In the genomic region with DNA sequence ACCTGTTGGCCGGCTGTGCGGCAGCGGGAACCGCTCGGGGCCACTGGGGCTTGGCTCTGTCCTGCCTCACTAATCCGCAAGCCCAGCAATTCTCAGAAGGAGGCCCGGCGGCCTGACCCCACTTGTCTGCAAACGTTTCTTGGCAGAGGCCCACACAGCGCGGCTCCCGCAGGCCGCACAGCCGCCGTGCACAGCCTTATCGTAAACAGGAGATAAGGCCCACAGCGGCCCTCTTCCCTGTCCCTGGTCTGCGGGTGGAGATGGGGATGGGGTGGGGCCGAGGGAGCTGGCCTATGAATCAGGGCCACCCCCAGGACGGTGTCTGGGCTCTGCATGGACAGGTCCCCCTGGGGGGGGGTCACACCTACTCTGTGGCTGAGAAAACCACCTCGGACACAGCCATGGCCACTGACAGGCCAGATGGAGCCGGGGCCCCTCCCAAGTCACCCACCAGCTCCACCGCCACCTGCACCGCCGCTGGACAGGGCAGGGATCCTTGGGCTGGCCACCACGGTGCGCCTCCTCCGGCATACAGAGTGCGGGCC, we compare ENCODE assay signal across 13 cellular contexts. TPM values are rescaled to one million over a fixed set of nuclear protein-coding genes. Genes with fewer than 3 reads are reported as not detected.
DNase-seq lines count a peak whose midpoint lies in the region; ATAC-seq and TF ChIP-seq lines count a peak whose summit lies in the region.
"Had no signal": no experiment of that assay in that cellular context is flagged by ENCODE, and none has a peak within 500 bp of the region (broad histone marks: within the 10 kb centered on the region; RNA-seq: fewer than 3 reads in every experiment).

No MANE protein-coding gene starts in this region.

- H3K27me3 ChIP-seq in right atrium auricular region (no peaks in the 10 kb centered on the region), prostate gland (replicated peaks; ENCODE audit: insufficient read depth) (no peaks in the 10 kb centered on the region)

- 52% methylated on average over 29 of the region's 29 CpGs for WGBS in prostate gland

- intact Hi-C loops in prostate gland (cut with DNase I), result no loop called here

- H3K9me3 ChIP-seq in right atrium auricular region (no peaks in the 10 kb centered on the region), prostate gland (no peaks in the 10 kb centered on the region)

- DNase-seq in HuH-7 (ENCODE audit: low spot score) (peak; percentile 69), astrocyte of the cerebellum (ENCODE audit: low read depth) (peak; percentile 38), right atrium auricular region (ENCODE audit: low spot score) (peak; percentile 81), prostate gland (ENCODE audit: low spot score) (peak; percentile 43), NOMO-1 (lab: John Stamatoyannopoulos, UW; ENCODE audit: unreplicated experiment in 2 of 2) (no peak), GM13977 (ENCODE audit: low spot score) (no peak)
- DNase-seq in activated naive CD4-positive, alpha-beta T cell treated with anti-CD3 and anti-CD28 coated beads, Interleukin-2, amount 50 U/mL, for 16 hours, result no peak
- DNase-seq: DMS53, NCI-H1436 treated with DMSO at 0.1 percent for 48 hours, RPMI8226 had no signal

- H3K4me3 ChIP-seq in astrocyte of the cerebellum (ENCODE audit: low read depth, low read length), result no peak overlapping the region
- no peak overlapping the region for H3K4me3 ChIP-seq in right atrium auricular region
- no peak overlapping the region for H3K4me3 ChIP-seq in prostate gland

- no peak for TF ChIP-seq POLR2A in prostate gland (IDR thresholded peaks at IDR 0.05)

- H3K36me3 ChIP-seq in right atrium auricular region, result no peaks in the 10 kb centered on the region
- no peaks in the 10 kb centered on the region for H3K36me3 ChIP-seq in prostate gland

- H3K27ac ChIP-seq in right atrium auricular region (peak overlapping the region in 1 of 2 donors; percentile 14), prostate gland (peak overlapping the region in 1 of 2 donors; percentile 57)

- in situ Hi-C loops in astrocyte of the cerebellum (cut with HindIII; ENCODE audit: low sequenced_read_pairs) (no loop called here), GM13977 (cut with MboI; ENCODE audit: low pct_unique_long_range_greater_than_20kb, low sequenced_read_pairs, unreplicated experiment) (no loop called here)

- TF ChIP-seq CTCF in astrocyte of the cerebellum (IDR thresholded peaks at IDR 0.05; ENCODE audit: low read depth, low read length, missing control alignments) (no peak), right atrium auricular region (IDR thresholded peaks at IDR 0.05) (no peak), prostate gland (IDR thresholded peaks at IDR 0.05) (no peak), GM13977 (IDR thresholded peaks at IDR 0.05; ENCODE audit: extremely low read depth, insufficient read depth, missing control alignments) (no peak)

- peaks cover 0 to 36% of the 10 kb centered on the region in 2 donors for H3K4me1 ChIP-seq in right atrium auricular region
- peaks cover 15% of the 10 kb centered on the region for H3K4me1 ChIP-seq in prostate gland (replicated peaks)

- ATAC-seq in GM18520 (IDR thresholded peaks at IDR 0.05; ENCODE audit: unreplicated experiment), result no peak
- ATAC-seq: activated CD4-positive, CD25-positive, alpha-beta regulatory T cell treated with anti-CD3 and anti-CD28 coated beads, Interleukin-2, amount 50 U/mL, for 24 hours had no signal

RNA-seq across cellular contexts. Expression of gene COMP, which starts 47.8 kb away (rescaled TPM):
- 10 to 100 TPM in 1 of 2 donors, 1 to 10 TPM in 1; 7.8 to 12.5 TPM for total RNA-seq in right atrium auricular region
- 1 to 10 TPM in 1 of 2 donors, under 1 TPM in 1; 0.09 to 2.0 TPM for total RNA-seq in prostate gland
- total RNA-seq: neural crest cell had no signal

RNA-seq across cellular contexts. Expression of gene CRTC1, which starts 59.9 kb away (rescaled TPM):
- total RNA-seq in right atrium auricular region, result 1 to 10 TPM; 4.0 to 5.8 TPM
- 10 to 100 TPM in 1 of 2 donors, 1 to 10 TPM in 1; 6.7 to 24.4 TPM for total RNA-seq in prostate gland

Comparison
In these comparisons a context has a peak if more than half of its experiments do, and no peak if none do; other contexts are left out.
1. DNase-seq: peak in HuH-7 (single experiment), astrocyte of the cerebellum (single experiment), right atrium auricular region (single experiment) and prostate gland (single experiment); none in activated naive CD4-positive, alpha-beta T cell treated with anti-CD3 and anti-CD28 coated beads, Interleukin-2, amount 50 U/mL, for 16 hours (single experiment), NOMO-1 (0 of 2) and GM13977 (single experiment).